7 cellular contexts compared by ENCODE assay signal in genomic region chr1:153534226-153534932, GRCh38. TPM values are rescaled to one million over a fixed set of nuclear protein-coding genes. Genes with fewer than 3 reads are reported as not detected.
DNase-seq lines count a peak whose midpoint lies in the region; ATAC-seq and FAIRE-seq lines count a peak whose summit lies in the region.

No MANE protein-coding gene starts in this region.

- H3K27me3 ChIP-seq in Karpas-422 (ENCODE audit: low read length), result no peaks in the 10 kb centered on the region

- no peak overlapping the region for H2AFZ ChIP-seq in Karpas-422 (ENCODE audit: low read length)

- H3K79me2 ChIP-seq in Karpas-422 (ENCODE audit: low read length), result no peaks in the 10 kb centered on the region

- H3K9me3 ChIP-seq in Karpas-422 (ENCODE audit: low read length), result no peaks in the 10 kb centered on the region

- H3K9ac ChIP-seq in Karpas-422 (ENCODE audit: low read length), result peak overlapping the region; percentile 75; the same call in 1 of the 2 replicates

- H3K9me3 Mint-ChIP-seq in activated naive CD8-positive, alpha-beta T cell treated with anti-CD3 and anti-CD28 coated beads, Interleukin-2, amount 50 U/mL, for 24 hours, result no peaks in the 10 kb centered on the region

- H3K27ac ChIP-seq in Karpas-422 (ENCODE audit: low read length), result no peak overlapping the region
- H3K27ac ChIP-seq in substantia nigra (ENCODE audit: low read depth, low read length, poor library complexity, severe bottlenecking), result peak overlapping the region; percentile 78

- DNase-seq in Karpas-422 (no peak), islet precursor cell (peak; percentile 37), substantia nigra (lab: John Stamatoyannopoulos, UW) (no peak), NCI-H345 (lab: John Stamatoyannopoulos, UW) (no peak), urothelium cell line (ENCODE audit: low spot score) (no peak)
- DNase-seq in activated naive CD8-positive, alpha-beta T cell treated with anti-CD3 and anti-CD28 coated beads, Interleukin-2, amount 50 U/mL, for 24 hours, result no peak

- peaks cover 67% of the 10 kb centered on the region for H3K4me1 Mint-ChIP-seq in activated naive CD8-positive, alpha-beta T cell treated with anti-CD3 and anti-CD28 coated beads, Interleukin-2, amount 50 U/mL, for 24 hours

- peak overlapping the region; percentile 46 for H3K4me2 ChIP-seq in Karpas-422 (ENCODE audit: low read depth, low read length, poor library complexity, severe bottlenecking)

- peaks cover 6% of the 10 kb centered on the region for H3K36me3 Mint-ChIP-seq in activated naive CD8-positive, alpha-beta T cell treated with anti-CD3 and anti-CD28 coated beads, Interleukin-2, amount 50 U/mL, for 24 hours (ENCODE audit: low read depth)

- no peaks in the 10 kb centered on the region for H4K20me1 ChIP-seq in Karpas-422 (ENCODE audit: insufficient read depth, low read depth, low read length)

- FAIRE-seq in urothelium cell line (lab: Jason Lieb, UNC), result no peak

- H3K4me3 Mint-ChIP-seq in activated naive CD8-positive, alpha-beta T cell treated with anti-CD3 and anti-CD28 coated beads, Interleukin-2, amount 50 U/mL, for 24 hours, result peak overlapping the region; percentile 96

- peak overlapping the region; percentile 73; the same call in 1 of the 2 replicates for H3K4me3 ChIP-seq in Karpas-422 (ENCODE audit: low read length)

- no peak for ATAC-seq in activated naive CD8-positive, alpha-beta T cell treated with anti-CD3 and anti-CD28 coated beads, Interleukin-2, amount 50 U/mL, for 24 hours
- ATAC-seq in HG03442 (IDR thresholded peaks at IDR 0.05; ENCODE audit: unreplicated experiment), result no peak

- no peaks in the 10 kb centered on the region for H3K36me3 ChIP-seq in Karpas-422 (ENCODE audit: insufficient read depth, low read length)

- H3K4me1 ChIP-seq in Karpas-422 (ENCODE audit: low read length), result peaks cover 19% of the 10 kb centered on the region

- H3K27me3 Mint-ChIP-seq in activated naive CD8-positive, alpha-beta T cell treated with anti-CD3 and anti-CD28 coated beads, Interleukin-2, amount 50 U/mL, for 24 hours, result no peaks in the 10 kb centered on the region

- peak overlapping the region; percentile 97 for H3K27ac Mint-ChIP-seq in activated naive CD8-positive, alpha-beta T cell treated with anti-CD3 and anti-CD28 coated beads, Interleukin-2, amount 50 U/mL, for 24 hours

- H3K9me2 ChIP-seq in Karpas-422 (replicated peaks; ENCODE audit: insufficient read depth, low read length), result no peaks in the 10 kb centered on the region

RNA-seq across cellular contexts. Expression of gene S100A6, which starts 1.4 kb away (rescaled TPM):
- total RNA-seq in Karpas-422 (2014; rRNA removed; shearing (Covaris generic); ENCODE audit: low replicate concordance), result 26.8 and 43.3 TPM in 2 replicates

RNA-seq across cellular contexts. Expression of gene S100A5, which starts 6.4 kb away (rescaled TPM):
- not detected in 2 replicates for total RNA-seq in Karpas-422 (2014; rRNA removed; shearing (Covaris generic); ENCODE audit: low replicate concordance)

RNA-seq across cellular contexts. Expression of gene S100A4, which starts 11.2 kb away (rescaled TPM):
- 1.2 TPM in 1 of 2 replicates, not detected in the other for total RNA-seq in Karpas-422 (2014; rRNA removed; shearing (Covaris generic); ENCODE audit: low replicate concordance)

RNA-seq across cellular contexts. Expression of gene S100A3, which starts 14.7 kb away (rescaled TPM):
- not detected in 2 replicates for total RNA-seq in Karpas-422 (2014; rRNA removed; shearing (Covaris generic); ENCODE audit: low replicate concordance)

RNA-seq across cellular contexts. Expression of gene S100A2, which starts 31.3 kb away (rescaled TPM):
- total RNA-seq in Karpas-422 (2014; rRNA removed; shearing (Covaris generic); ENCODE audit: low replicate concordance), result not detected in 2 replicates
